Comparison of ENCODE assay signal across 9 cellular contexts in the genomic region with DNA sequence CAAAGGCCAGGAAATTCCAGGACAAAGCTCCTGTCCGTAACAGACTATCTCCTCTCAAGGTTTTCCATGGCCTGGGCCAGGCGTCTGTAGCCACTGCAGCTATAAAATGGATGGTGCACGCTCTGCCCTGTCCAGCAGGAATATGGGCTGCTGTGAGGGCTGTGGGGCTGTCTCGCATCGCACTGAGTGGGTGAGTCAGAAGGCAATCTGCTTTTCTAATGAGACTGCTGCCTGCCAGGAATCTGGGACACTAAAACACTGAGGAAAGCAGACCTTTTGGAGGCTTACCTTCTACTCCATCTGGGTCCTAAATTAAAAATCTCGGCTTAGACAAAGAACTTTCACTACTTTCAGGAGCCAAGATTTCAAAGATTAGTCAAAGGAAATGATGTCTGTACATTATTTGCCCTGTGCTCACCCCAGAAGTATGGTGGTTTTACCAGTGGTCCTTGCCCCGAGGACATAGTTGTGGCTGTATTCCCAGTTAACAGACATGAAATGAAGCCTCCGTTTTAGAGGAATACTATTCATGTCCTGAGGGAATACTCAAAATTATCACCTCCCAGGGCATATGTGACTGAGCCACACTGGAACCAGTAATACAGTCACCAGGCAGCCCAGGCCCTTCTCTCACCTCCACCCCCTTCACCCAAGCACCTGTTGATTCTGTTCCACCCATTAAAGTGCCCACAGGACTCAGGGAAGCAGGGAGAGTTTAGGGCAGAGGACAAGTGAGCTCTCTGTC. TPM values are rescaled to one million over a fixed set of nuclear protein-coding genes. Genes with fewer than 3 reads are reported as not detected.
DNase-seq lines count a peak whose midpoint lies in the region; TF ChIP-seq lines count a peak whose summit lies in the region.
"Had no signal": no experiment of that assay in that cellular context is flagged by ENCODE, and none has a peak within 500 bp of the region (broad histone marks: within the 10 kb centered on the region; RNA-seq: fewer than 3 reads in every experiment).

No MANE protein-coding gene starts in this region.

- peak overlapping the region; percentile 9 for H3K27ac ChIP-seq in caudate nucleus (ENCODE audit: low read depth, low read length)
- peak overlapping the region; percentile 67 for H3K27ac ChIP-seq in substantia nigra (ENCODE audit: low read depth, low read length, poor library complexity, severe bottlenecking)
- H3K27ac ChIP-seq: cardiac muscle cell had no signal

- no peak overlapping the region for H3K27ac Mint-ChIP-seq in type B pancreatic cell

- no peak for TF ChIP-seq CTCF in type B pancreatic cell (conservative IDR thresholded peaks at IDR 0.05)

- peaks cover 11% of the 10 kb centered on the region for H3K36me3 Mint-ChIP-seq in type B pancreatic cell

- H3K9me3 Mint-ChIP-seq in type B pancreatic cell, result no peaks in the 10 kb centered on the region

- DNase-seq in HK-2 (ENCODE audit: unreplicated experiment) (peak; percentile 43), caudate nucleus (lab: John Stamatoyannopoulos, UW) (peak in 27 of 61 donors; percentile 2 to 55 (median 23)), kidney glomerular epithelial cell (lab: John Stamatoyannopoulos, UW) (peak; percentile 72), substantia nigra (lab: John Stamatoyannopoulos, UW) (peak in 27 of 49 donors; percentile 8 to 68 (median 28)), type B pancreatic cell (ENCODE audit: extremely low spot score, unreplicated experiment) (no peak), COR-L47 (lab: John Stamatoyannopoulos, UW) (no peak), mesenteric fat pad (ENCODE audit: low spot score) (no peak)
- DNase-seq: stimulated activated CD4-positive, alpha-beta T cell treated with anti-CD3 and anti-CD28 coated beads, Interleukin-15, amount 100 ng/mL, for 24 hours had no signal

- H3K27me3 Mint-ChIP-seq in type B pancreatic cell, result no peaks in the 10 kb centered on the region

- H3K4me1 Mint-ChIP-seq in type B pancreatic cell (ENCODE audit: unreplicated experiment), result peaks cover 15% of the 10 kb centered on the region

- H3K4me3 Mint-ChIP-seq in type B pancreatic cell, result no peak overlapping the region

RNA-seq across cellular contexts. Expression of a gene that starts 56.4 kb away (rescaled TPM):
- total RNA-seq in type B pancreatic cell (ENCODE audit: low replicate concordance), result 47.1 and 57.9 TPM in 2 replicates
- total RNA-seq in mesenteric fat pad, result 49.8 TPM

Comparison
In these comparisons a context has a peak if more than half of its experiments do, and no peak if none do; other contexts are left out.
1. DNase-seq: peak in HK-2 (single experiment), kidney glomerular epithelial cell (single experiment) and substantia nigra (27 of 49); none in type B pancreatic cell (single experiment), COR-L47 (single experiment) and mesenteric fat pad (single experiment).